Comparison of ENCODE assay signal across 21 cellular contexts in the genomic region with DNA sequence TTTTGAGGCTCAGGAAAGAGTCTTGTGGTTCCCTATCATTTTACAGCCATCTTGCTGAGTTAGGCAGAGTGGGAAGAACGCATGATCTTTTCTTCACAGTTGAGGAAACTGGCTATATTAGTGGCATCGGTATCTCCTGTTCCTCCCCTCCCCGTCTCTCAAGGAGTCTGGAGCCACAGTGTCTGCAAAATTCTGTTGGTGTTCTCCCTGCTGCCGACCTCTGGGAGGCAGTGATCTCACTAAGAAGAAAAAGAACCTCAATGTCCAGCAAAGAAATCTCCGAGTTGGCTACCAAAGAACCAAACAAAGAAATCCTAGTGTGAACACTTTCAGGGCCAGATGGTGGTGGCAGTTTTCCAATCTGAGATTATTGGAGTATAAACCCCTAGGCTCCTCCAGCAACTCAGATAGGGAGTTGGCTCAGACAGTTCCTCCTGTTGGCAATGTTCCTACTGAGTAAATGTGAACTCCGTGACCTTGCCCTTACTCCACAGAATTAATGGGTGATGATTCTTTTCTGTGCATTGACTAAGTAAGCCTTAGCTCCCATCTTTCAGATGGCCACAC. TPM values are rescaled to one million over a fixed set of nuclear protein-coding genes. Genes with fewer than 3 reads are reported as not detected.
"Had no signal": no experiment of that assay in that cellular context is flagged by ENCODE, and none has a peak within 500 bp of the region (broad histone marks: within the 10 kb centered on the region; RNA-seq: fewer than 3 reads in every experiment).

No MANE protein-coding gene starts in this region.

- H3K27me3 Mint-ChIP-seq: activated CD8-positive, alpha-beta memory T cell treated with anti-CD3 and anti-CD28 coated beads, Interleukin-2, amount 10 ng/mL, durations not matched to agents 7 days and 5 days had no signal

- ATAC-seq: activated CD8-positive, alpha-beta memory T cell treated with anti-CD3 and anti-CD28 coated beads, Interleukin-2, amount 10 ng/mL, durations not matched to agents 7 days and 5 days; mucosa of descending colon; naive thymus-derived CD8-positive, alpha-beta T cell; stimulated activated naive B cell treated with anti-CD40 and anti-IgM and Interleukin-4, amounts not matched to agents 10 μg/mL and 1 μg/mL and 100 μg/mL, for 72 hours had no signal

- H3K4me1 Mint-ChIP-seq: activated CD8-positive, alpha-beta memory T cell treated with anti-CD3 and anti-CD28 coated beads, Interleukin-2, amount 10 ng/mL, durations not matched to agents 7 days and 5 days; activated naive CD4-positive, alpha-beta T cell treated with anti-CD3 and anti-CD28 coated beads, Interleukin-2, amount 50 U/mL, for 24 hours; brain; naive thymus-derived CD8-positive, alpha-beta T cell; stimulated activated naive B cell treated with anti-CD40 and anti-IgM and Interleukin-4, amounts not matched to agents 10 μg/mL and 1 μg/mL and 100 μg/mL, for 72 hours had no signal

- H3K36me3 Mint-ChIP-seq: activated CD8-positive, alpha-beta memory T cell treated with anti-CD3 and anti-CD28 coated beads, Interleukin-2, amount 10 ng/mL, durations not matched to agents 7 days and 5 days; activated naive CD4-positive, alpha-beta T cell treated with anti-CD3 and anti-CD28 coated beads, Interleukin-2, amount 50 U/mL, for 24 hours; brain; naive thymus-derived CD8-positive, alpha-beta T cell; stimulated activated naive B cell treated with anti-CD40 and anti-IgM and Interleukin-4, amounts not matched to agents 10 μg/mL and 1 μg/mL and 100 μg/mL, for 72 hours had no signal

- H3K4me3 Mint-ChIP-seq: activated CD8-positive, alpha-beta memory T cell treated with anti-CD3 and anti-CD28 coated beads, Interleukin-2, amount 10 ng/mL, durations not matched to agents 7 days and 5 days; activated naive CD4-positive, alpha-beta T cell treated with anti-CD3 and anti-CD28 coated beads, Interleukin-2, amount 50 U/mL, for 24 hours; activated T-cell treated with anti-CD3 and anti-CD28 coated beads, Interleukin-2, amount 50 U/mL, for 24 hours; brain; dendritic cell treated with granulocyte-macrophage colony-stimulating factor and Interleukin-4, amounts not matched to agents 40 ng/mL and 50 ng/mL, for 4 days; naive thymus-derived CD8-positive, alpha-beta T cell; stimulated activated naive B cell treated with anti-CD40 and anti-IgM and Interleukin-4, amounts not matched to agents 10 μg/mL and 1 μg/mL and 100 μg/mL, for 72 hours had no signal

- H3K4me3 ChIP-seq: mucosa of descending colon had no signal

- H3K9me3 Mint-ChIP-seq: activated naive CD4-positive, alpha-beta T cell treated with anti-CD3 and anti-CD28 coated beads, Interleukin-2, amount 50 U/mL, for 24 hours; activated T-cell treated with anti-CD3 and anti-CD28 coated beads, Interleukin-2, amount 50 U/mL, for 24 hours; dendritic cell treated with granulocyte-macrophage colony-stimulating factor and Interleukin-4, amounts not matched to agents 40 ng/mL and 50 ng/mL, for 4 days had no signal

- H3K9me3 ChIP-seq: mucosa of descending colon had no signal

- DNase-seq: activated CD4-positive, alpha-beta T cell treated with anti-CD3 and anti-CD28 coated beads, Interleukin-2, amount 50 U/mL, for 48 hours; activated CD4-positive, CD25-positive, alpha-beta regulatory T cell treated with anti-CD3 and anti-CD28 coated beads, Interleukin-2, amount 50 U/mL, for 72 hours; activated CD8-positive, alpha-beta memory T cell treated with anti-CD3 and anti-CD28 coated beads, Interleukin-2, amount 10 ng/mL, durations not matched to agents 7 days and 5 days; activated effector memory CD4-positive, alpha-beta T cell treated with Interleukin-2 at 50 U/mL for 16 hours; activated T-cell treated with anti-CD3 and anti-CD28 coated beads, Interleukin-2, amount 50 U/mL, for 24 hours; amniotic stem cell; cerebellar nuclear complex; hypothalamus; kidney glomerular epithelial cell; mammary epithelial cell; naive thymus-derived CD8-positive, alpha-beta T cell; small intestine; stimulated activated naive B cell treated with anti-CD40 and anti-IgM and Interleukin-4, amounts not matched to agents 10 μg/mL and 1 μg/mL and 100 μg/mL, for 72 hours; T-helper 2 cell; trophoblast cell had no signal

- H3K27ac Mint-ChIP-seq: activated CD8-positive, alpha-beta memory T cell treated with anti-CD3 and anti-CD28 coated beads, Interleukin-2, amount 10 ng/mL, durations not matched to agents 7 days and 5 days; activated naive CD4-positive, alpha-beta T cell treated with anti-CD3 and anti-CD28 coated beads, Interleukin-2, amount 50 U/mL, for 24 hours; activated T-cell treated with anti-CD3 and anti-CD28 coated beads, Interleukin-2, amount 50 U/mL, for 24 hours; brain; dendritic cell treated with granulocyte-macrophage colony-stimulating factor and Interleukin-4, amounts not matched to agents 40 ng/mL and 50 ng/mL, for 4 days; naive thymus-derived CD8-positive, alpha-beta T cell; stimulated activated naive B cell treated with anti-CD40 and anti-IgM and Interleukin-4, amounts not matched to agents 10 μg/mL and 1 μg/mL and 100 μg/mL, for 72 hours had no signal

RNA-seq across cellular contexts. Expression of gene PRAMEF20, which starts 41.2 kb away (rescaled TPM):
- total RNA-seq: activated CD8-positive, alpha-beta memory T cell treated with anti-CD3 and anti-CD28 coated beads, Interleukin-2, amount 10 ng/mL, durations not matched to agents 7 days and 5 days; epithelial cell of proximal tubule; mammary epithelial cell; mucosa of descending colon; naive thymus-derived CD8-positive, alpha-beta T cell; subcutaneous adipose tissue had no signal
- polyA plus RNA-seq: mammary epithelial cell; naive thymus-derived CD8-positive, alpha-beta T cell; small intestine had no signal
